Comparison of ENCODE assay signal across 16 cellular contexts in genomic region chr13:112971288-112971643, GRCh38.
"Had no signal": no experiment of that assay in that cellular context is flagged by ENCODE, and none has a peak within 500 bp of the region (broad histone marks: within the 10 kb centered on the region; RNA-seq: fewer than 3 reads in every experiment).

No MANE protein-coding gene starts in this region.

- H3K9me3 ChIP-seq: colonic mucosa, right atrium auricular region, upper lobe of left lung had no signal

- H3K27ac Mint-ChIP-seq: activated naive CD4-positive, alpha-beta T cell treated with anti-CD3 and anti-CD28 coated beads for 36 hours; activated T-helper 2 cell treated with anti-CD3 and anti-CD28 coated beads, Interferon-gamma antibody, Interleukin-2, Interleukin-4, amounts not matched to agents 10 μg/mL and 5 μg/mL and 100 μg/mL, durations not matched to agents 14 hours and 24 hours and 36 hours; progenitor cell of endocrine pancreas had no signal

- ATAC-seq: esophagus mucosa; naive thymus-derived CD8-positive, alpha-beta T cell; stimulated activated naive CD8-positive, alpha-beta T cell treated with anti-CD3 and anti-CD28 coated beads, Interleukin-15, Interleukin-2, amounts not matched to agents 100 U/mL and 50 U/mL, for 24 hours had no signal

- H3K27me3 Mint-ChIP-seq: progenitor cell of endocrine pancreas had no signal

- H3K27me3 ChIP-seq: right atrium auricular region had no signal

- H3K27ac ChIP-seq: cardiac muscle cell, colonic mucosa, right atrium auricular region, skin epidermis, upper lobe of left lung, VCaP had no signal

- H3K4me3 Mint-ChIP-seq: activated naive CD4-positive, alpha-beta T cell treated with anti-CD3 and anti-CD28 coated beads for 36 hours had no signal

- H3K4me1 ChIP-seq: colonic mucosa had no signal

- H3K4me3 ChIP-seq: cardiac muscle cell, colonic mucosa, right atrium auricular region, upper lobe of left lung had no signal

- H3K9me3 Mint-ChIP-seq: activated naive CD4-positive, alpha-beta T cell treated with anti-CD3 and anti-CD28 coated beads for 36 hours; activated T-helper 2 cell treated with anti-CD3 and anti-CD28 coated beads, Interferon-gamma antibody, Interleukin-2, Interleukin-4, amounts not matched to agents 10 μg/mL and 5 μg/mL and 100 μg/mL, durations not matched to agents 14 hours and 24 hours and 36 hours had no signal

- H3K36me3 ChIP-seq: cardiac muscle cell, colonic mucosa, right atrium auricular region, upper lobe of left lung had no signal

- DNase-seq: activated CD4-positive, alpha-beta T cell treated with anti-CD3 and anti-CD28 coated beads for 1 hour; activated CD4-positive, alpha-beta T cell treated with anti-CD3 and anti-CD28 coated beads, Interleukin-2, amount 50 U/mL, for 48 hours; activated naive CD4-positive, alpha-beta T cell treated with anti-CD3 and anti-CD28 coated beads for 36 hours; colonic mucosa; mammary epithelial cell; stimulated activated CD4-positive, alpha-beta T cell treated with anti-CD3 and anti-CD28 coated beads, Interleukin-4, amount 100 ng/mL, for 24 hours; stimulated activated naive CD8-positive, alpha-beta T cell treated with anti-CD3 and anti-CD28 coated beads, Interleukin-15, Interleukin-2, amounts not matched to agents 100 U/mL and 50 U/mL, for 24 hours had no signal
